ENCODE assay signal across 1 cellular context in genomic region chr17:7704601-7705268, GRCh38.
TF ChIP-seq lines count a peak whose summit lies in the region.

A gene with protein sequence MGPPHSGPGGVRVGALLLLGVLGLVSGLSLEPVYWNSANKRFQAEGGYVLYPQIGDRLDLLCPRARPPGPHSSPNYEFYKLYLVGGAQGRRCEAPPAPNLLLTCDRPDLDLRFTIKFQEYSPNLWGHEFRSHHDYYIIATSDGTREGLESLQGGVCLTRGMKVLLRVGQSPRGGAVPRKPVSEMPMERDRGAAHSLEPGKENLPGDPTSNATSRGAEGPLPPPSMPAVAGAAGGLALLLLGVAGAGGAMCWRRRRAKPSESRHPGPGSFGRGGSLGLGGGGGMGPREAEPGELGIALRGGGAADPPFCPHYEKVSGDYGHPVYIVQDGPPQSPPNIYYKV (plus strand): TSS chr17:7705202. CDS start chr17:7705599, 397 bp downstream.

TF ChIP-seq in HEK293, 187 proteins besides CTCF, POLR2A, EP300 and RAD21 (continued from another document and continues in another):
- peak; percentile 74 for TF ChIP-seq ZBTB26 (tag by site-specific recombination; optimal IDR thresholded peaks at IDR 0.05)
- TF ChIP-seq ZNF426 (tag by site-specific recombination; IDR thresholded peaks at IDR 0.05) = no peak
- no peak for TF ChIP-seq ZNF37A (tag by site-specific recombination; IDR thresholded peaks at IDR 0.05)
- TF ChIP-seq ZNF501 (tag by site-specific recombination; IDR thresholded peaks at IDR 0.05) = no peak
- 0 out of 2 replicates have a peak, but pooled peaks have one; percentile 37 for TF ChIP-seq ZNF629 (tag by site-specific recombination; IDR thresholded peaks at IDR 0.05)
- no peak for TF ChIP-seq ZNF146 (tag by site-specific recombination; IDR thresholded peaks at IDR 0.05)
- TF ChIP-seq ZNF211 (tag by site-specific recombination; IDR thresholded peaks at IDR 0.05; ENCODE audit: low read depth) = no peak
- no peak for TF ChIP-seq ZNF837 (tag by site-specific recombination; IDR thresholded peaks at IDR 0.05)
- peak; percentile 91 for TF ChIP-seq KLF10 (tag by site-specific recombination; IDR thresholded peaks at IDR 0.05)
- TF ChIP-seq ZNF473 (tag by site-specific recombination; IDR thresholded peaks at IDR 0.05) = no peak
- no peak for TF ChIP-seq ZNF514 (tag by site-specific recombination; IDR thresholded peaks at IDR 0.05)
- TF ChIP-seq GLIS2 (tag by site-specific recombination; IDR thresholded peaks at IDR 0.05) = peak; percentile 85
- no peak for TF ChIP-seq ZNF138 (tag by site-specific recombination; IDR thresholded peaks at IDR 0.05; ENCODE audit: borderline replicate concordance)
- TF ChIP-seq ZNF239 (tag by site-specific recombination; IDR thresholded peaks at IDR 0.05) = no peak
- TF ChIP-seq KLF16 (tag by site-specific recombination; IDR thresholded peaks at IDR 0.05) = peak; percentile 98
- TF ChIP-seq, protein P1, sequence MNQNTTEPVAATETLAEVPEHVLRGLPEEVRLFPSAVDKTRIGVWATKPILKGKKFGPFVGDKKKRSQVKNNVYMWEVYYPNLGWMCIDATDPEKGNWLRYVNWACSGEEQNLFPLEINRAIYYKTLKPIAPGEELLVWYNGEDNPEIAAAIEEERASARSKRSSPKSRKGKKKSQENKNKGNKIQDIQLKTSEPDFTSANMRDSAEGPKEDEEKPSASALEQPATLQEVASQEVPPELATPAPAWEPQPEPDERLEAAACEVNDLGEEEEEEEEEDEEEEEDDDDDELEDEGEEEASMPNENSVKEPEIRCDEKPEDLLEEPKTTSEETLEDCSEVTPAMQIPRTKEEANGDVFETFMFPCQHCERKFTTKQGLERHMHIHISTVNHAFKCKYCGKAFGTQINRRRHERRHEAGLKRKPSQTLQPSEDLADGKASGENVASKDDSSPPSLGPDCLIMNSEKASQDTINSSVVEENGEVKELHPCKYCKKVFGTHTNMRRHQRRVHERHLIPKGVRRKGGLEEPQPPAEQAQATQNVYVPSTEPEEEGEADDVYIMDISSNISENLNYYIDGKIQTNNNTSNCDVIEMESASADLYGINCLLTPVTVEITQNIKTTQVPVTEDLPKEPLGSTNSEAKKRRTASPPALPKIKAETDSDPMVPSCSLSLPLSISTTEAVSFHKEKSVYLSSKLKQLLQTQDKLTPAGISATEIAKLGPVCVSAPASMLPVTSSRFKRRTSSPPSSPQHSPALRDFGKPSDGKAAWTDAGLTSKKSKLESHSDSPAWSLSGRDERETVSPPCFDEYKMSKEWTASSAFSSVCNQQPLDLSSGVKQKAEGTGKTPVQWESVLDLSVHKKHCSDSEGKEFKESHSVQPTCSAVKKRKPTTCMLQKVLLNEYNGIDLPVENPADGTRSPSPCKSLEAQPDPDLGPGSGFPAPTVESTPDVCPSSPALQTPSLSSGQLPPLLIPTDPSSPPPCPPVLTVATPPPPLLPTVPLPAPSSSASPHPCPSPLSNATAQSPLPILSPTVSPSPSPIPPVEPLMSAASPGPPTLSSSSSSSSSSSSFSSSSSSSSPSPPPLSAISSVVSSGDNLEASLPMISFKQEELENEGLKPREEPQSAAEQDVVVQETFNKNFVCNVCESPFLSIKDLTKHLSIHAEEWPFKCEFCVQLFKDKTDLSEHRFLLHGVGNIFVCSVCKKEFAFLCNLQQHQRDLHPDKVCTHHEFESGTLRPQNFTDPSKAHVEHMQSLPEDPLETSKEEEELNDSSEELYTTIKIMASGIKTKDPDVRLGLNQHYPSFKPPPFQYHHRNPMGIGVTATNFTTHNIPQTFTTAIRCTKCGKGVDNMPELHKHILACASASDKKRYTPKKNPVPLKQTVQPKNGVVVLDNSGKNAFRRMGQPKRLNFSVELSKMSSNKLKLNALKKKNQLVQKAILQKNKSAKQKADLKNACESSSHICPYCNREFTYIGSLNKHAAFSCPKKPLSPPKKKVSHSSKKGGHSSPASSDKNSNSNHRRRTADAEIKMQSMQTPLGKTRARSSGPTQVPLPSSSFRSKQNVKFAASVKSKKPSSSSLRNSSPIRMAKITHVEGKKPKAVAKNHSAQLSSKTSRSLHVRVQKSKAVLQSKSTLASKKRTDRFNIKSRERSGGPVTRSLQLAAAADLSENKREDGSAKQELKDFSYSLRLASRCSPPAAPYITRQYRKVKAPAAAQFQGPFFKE (tag by site-specific recombination; IDR thresholded peaks at IDR 0.05; ENCODE audit: borderline replicate concordance) = no peak
- no peak for TF ChIP-seq ZNF623 (tag by site-specific recombination; IDR thresholded peaks at IDR 0.05)
- no peak for TF ChIP-seq ZNF560 (tag by site-specific recombination; IDR thresholded peaks at IDR 0.05; ENCODE audit: borderline replicate concordance)
- TF ChIP-seq, protein P2, sequence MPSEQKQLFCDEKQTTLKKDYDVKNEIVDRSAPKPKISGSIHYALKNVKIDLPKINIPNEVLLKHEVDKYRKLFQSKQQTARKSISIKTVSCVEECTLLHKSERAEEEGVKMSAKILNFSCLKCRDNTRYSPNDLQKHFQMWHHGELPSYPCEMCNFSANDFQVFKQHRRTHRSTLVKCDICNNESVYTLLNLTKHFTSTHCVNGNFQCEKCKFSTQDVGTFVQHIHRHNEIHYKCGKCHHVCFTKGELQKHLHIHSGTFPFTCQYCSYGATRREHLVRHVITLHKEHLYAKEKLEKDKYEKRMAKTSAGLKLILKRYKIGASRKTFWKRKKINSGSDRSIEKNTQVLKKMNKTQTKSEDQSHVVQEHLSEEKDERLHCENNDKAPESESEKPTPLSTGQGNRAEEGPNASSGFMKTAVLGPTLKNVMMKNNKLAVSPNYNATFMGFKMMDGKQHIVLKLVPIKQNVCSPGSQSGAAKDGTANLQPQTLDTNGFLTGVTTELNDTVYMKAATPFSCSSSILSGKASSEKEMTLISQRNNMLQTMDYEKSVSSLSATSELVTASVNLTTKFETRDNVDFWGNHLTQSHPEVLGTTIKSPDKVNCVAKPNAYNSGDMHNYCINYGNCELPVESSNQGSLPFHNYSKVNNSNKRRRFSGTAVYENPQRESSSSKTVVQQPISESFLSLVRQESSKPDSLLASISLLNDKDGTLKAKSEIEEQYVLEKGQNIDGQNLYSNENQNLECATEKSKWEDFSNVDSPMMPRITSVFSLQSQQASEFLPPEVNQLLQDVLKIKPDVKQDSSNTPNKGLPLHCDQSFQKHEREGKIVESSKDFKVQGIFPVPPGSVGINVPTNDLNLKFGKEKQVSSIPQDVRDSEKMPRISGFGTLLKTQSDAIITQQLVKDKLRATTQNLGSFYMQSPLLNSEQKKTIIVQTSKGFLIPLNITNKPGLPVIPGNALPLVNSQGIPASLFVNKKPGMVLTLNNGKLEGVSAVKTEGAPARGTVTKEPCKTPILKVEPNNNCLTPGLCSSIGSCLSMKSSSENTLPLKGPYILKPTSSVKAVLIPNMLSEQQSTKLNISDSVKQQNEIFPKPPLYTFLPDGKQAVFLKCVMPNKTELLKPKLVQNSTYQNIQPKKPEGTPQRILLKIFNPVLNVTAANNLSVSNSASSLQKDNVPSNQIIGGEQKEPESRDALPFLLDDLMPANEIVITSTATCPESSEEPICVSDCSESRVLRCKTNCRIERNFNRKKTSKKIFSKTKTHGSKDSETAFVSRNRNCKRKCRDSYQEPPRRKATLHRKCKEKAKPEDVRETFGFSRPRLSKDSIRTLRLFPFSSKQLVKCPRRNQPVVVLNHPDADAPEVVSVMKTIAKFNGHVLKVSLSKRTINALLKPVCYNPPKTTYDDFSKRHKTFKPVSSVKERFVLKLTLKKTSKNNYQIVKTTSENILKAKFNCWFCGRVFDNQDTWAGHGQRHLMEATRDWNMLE (tag by site-specific recombination; conservative IDR thresholded peaks at IDR 0.05; ENCODE audit: low read depth) = peak; percentile 26; the same call in 1 of the 2 replicates
- no peak for TF ChIP-seq ZNF112 (tag by site-specific recombination; IDR thresholded peaks at IDR 0.05)
- TF ChIP-seq FEZF1 (tag by site-specific recombination; IDR thresholded peaks at IDR 0.05) = no peak
- TF ChIP-seq ZNF658 (tag by site-specific recombination; IDR thresholded peaks at IDR 0.05) = no peak
- TF ChIP-seq, protein P3, sequence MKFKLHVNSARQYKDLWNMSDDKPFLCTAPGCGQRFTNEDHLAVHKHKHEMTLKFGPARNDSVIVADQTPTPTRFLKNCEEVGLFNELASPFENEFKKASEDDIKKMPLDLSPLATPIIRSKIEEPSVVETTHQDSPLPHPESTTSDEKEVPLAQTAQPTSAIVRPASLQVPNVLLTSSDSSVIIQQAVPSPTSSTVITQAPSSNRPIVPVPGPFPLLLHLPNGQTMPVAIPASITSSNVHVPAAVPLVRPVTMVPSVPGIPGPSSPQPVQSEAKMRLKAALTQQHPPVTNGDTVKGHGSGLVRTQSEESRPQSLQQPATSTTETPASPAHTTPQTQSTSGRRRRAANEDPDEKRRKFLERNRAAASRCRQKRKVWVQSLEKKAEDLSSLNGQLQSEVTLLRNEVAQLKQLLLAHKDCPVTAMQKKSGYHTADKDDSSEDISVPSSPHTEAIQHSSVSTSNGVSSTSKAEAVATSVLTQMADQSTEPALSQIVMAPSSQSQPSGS (tag by site-specific recombination; IDR thresholded peaks at IDR 0.05; ENCODE audit: low read depth) = no peak
- TF ChIP-seq ZEB2 (tag by site-specific recombination; IDR thresholded peaks at IDR 0.05) = 0 out of 2 replicates have a peak, but pooled peaks have one; percentile 37
- no peak for TF ChIP-seq ZNF311 (tag by site-specific recombination; IDR thresholded peaks at IDR 0.05; ENCODE audit: borderline replicate concordance)
- TF ChIP-seq, protein P4, sequence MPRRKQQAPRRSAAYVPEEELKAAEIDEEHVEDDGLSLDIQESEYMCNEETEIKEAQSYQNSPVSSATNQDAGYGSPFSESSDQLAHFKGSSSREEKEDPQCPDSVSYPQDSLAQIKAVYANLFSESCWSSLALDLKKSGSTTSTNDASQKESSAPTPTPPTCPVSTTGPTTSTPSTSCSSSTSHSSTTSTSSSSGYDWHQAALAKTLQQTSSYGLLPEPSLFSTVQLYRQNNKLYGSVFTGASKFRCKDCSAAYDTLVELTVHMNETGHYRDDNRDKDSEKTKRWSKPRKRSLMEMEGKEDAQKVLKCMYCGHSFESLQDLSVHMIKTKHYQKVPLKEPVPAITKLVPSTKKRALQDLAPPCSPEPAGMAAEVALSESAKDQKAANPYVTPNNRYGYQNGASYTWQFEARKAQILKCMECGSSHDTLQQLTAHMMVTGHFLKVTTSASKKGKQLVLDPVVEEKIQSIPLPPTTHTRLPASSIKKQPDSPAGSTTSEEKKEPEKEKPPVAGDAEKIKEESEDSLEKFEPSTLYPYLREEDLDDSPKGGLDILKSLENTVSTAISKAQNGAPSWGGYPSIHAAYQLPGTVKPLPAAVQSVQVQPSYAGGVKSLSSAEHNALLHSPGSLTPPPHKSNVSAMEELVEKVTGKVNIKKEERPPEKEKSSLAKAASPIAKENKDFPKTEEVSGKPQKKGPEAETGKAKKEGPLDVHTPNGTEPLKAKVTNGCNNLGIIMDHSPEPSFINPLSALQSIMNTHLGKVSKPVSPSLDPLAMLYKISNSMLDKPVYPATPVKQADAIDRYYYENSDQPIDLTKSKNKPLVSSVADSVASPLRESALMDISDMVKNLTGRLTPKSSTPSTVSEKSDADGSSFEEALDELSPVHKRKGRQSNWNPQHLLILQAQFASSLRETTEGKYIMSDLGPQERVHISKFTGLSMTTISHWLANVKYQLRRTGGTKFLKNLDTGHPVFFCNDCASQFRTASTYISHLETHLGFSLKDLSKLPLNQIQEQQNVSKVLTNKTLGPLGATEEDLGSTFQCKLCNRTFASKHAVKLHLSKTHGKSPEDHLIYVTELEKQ (tag by site-specific recombination; IDR thresholded peaks at IDR 0.05; ENCODE audit: borderline replicate concordance) = peak; percentile 72; the same call in 1 of the 2 replicates
- peak; percentile 95 for TF ChIP-seq KLF1 (tag by site-specific recombination; IDR thresholded peaks at IDR 0.05)
- TF ChIP-seq PRDM1 (tag by site-specific recombination; IDR thresholded peaks at IDR 0.05) = 0 out of 2 replicates have a peak, but pooled peaks have one; percentile 27
- TF ChIP-seq REST (tag by site-specific recombination; IDR thresholded peaks at IDR 0.05) = no peak
- TF ChIP-seq GLIS1 (tag by site-specific recombination; IDR thresholded peaks at IDR 0.05) = peak; percentile 61; the same call in 1 of the 2 replicates
- TF ChIP-seq GLI2 (tag by site-specific recombination; IDR thresholded peaks at IDR 0.05; ENCODE audit: borderline replicate concordance, low read depth) = no peak
- 0 out of 2 replicates have a peak, but pooled peaks have one; percentile 26 for TF ChIP-seq ZBTB20 (tag by site-specific recombination; IDR thresholded peaks at IDR 0.05)
- no peak; the same call in 1 of the 2 replicates for TF ChIP-seq ZFP37 (tag by site-specific recombination; IDR thresholded peaks at IDR 0.05)
- TF ChIP-seq KLF8 (tag by site-specific recombination; IDR thresholded peaks at IDR 0.05) = peak; percentile 79
- TF ChIP-seq ZNF184 (tag by site-specific recombination; IDR thresholded peaks at IDR 0.05) = no peak
- TF ChIP-seq ZNF140 (tag by site-specific recombination; IDR thresholded peaks at IDR 0.05) = no peak
- TF ChIP-seq SP7 (tag by site-specific recombination; IDR thresholded peaks at IDR 0.05) = peak; percentile 65
- TF ChIP-seq YY2 (tag by site-specific recombination; IDR thresholded peaks at IDR 0.05) = no peak
- no peak for TF ChIP-seq ZNF624 (tag by site-specific recombination; IDR thresholded peaks at IDR 0.05)
- no peak for TF ChIP-seq ZNF664 (tag by site-specific recombination; IDR thresholded peaks at IDR 0.05)
